Comparison of ENCODE assay signal across 8 cellular contexts in the genomic region with DNA sequence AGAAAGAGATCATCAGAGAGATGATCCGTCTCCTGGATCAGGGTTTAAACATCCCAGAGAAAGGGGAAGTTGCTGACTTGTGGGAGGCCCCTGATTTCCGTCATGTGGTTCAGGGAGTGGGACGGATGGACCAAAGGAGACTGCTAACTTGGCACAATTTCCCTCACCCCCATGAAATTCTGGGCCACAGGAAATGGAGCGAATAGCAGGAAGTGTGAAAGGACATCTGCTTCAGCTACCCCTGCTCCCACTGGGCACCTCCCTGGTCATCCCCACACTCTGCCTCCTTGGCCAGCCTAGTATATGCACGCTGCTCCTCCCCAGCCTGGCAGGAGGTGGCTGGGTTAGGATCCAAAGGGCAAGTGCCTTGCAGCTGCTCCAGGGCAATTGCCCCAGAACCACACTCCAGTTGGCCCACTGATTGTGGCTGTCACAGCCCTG. TPM values are rescaled to one million over a fixed set of nuclear protein-coding genes. Genes with fewer than 3 reads are reported as not detected.
A peak's percentile ranks its signal among the peaks of the same experiment; 100 is the strongest.
DNase-seq lines count a peak whose midpoint lies in the region; ATAC-seq, FAIRE-seq and TF ChIP-seq lines count a peak whose summit lies in the region.

No MANE protein-coding gene starts in this region.

- no peaks in the 10 kb centered on the region for H3K79me2 ChIP-seq in astrocyte (ENCODE audit: insufficient read depth, low read length)

- H3K9ac ChIP-seq in astrocyte (ENCODE audit: low read length) = no peak overlapping the region

- H3K4me1 ChIP-seq in astrocyte (ENCODE audit: insufficient read depth, low read length) (peaks cover 7% of the 10 kb centered on the region), mononuclear cell (ENCODE audit: insufficient read depth, low read length) (peaks cover 59% of the 10 kb centered on the region)

- ATAC-seq in HG03378 (IDR thresholded peaks at IDR 0.05; ENCODE audit: unreplicated experiment) = no peak

- H3K36me3 ChIP-seq in astrocyte (ENCODE audit: insufficient read depth, low read length) = no peaks in the 10 kb centered on the region

- H4K20me1 ChIP-seq in astrocyte (ENCODE audit: insufficient read depth, low read length) = no peaks in the 10 kb centered on the region

- in situ Hi-C loops in GM13976 (cut with MboI; ENCODE audit: low sequenced_read_pairs, unreplicated experiment) = loop anchor here (10.0 kb wide), 1 partner anchor 173 kb away; no protein-coding TSS in a partner anchor

- peaks cover 3% of the 10 kb centered on the region for H3K36me3 Mint-ChIP-seq in astrocyte (ENCODE audit: low read depth, unreplicated experiment)

- FAIRE-seq in astrocyte (lab: Jason Lieb, UNC) = no peak

- peak overlapping the region; percentile 85 for H3K4me3 ChIP-seq in Jurkat, Clone E6-1 (ENCODE audit: low read length)
- H3K4me3 ChIP-seq in astrocyte (ENCODE audit: insufficient read depth, low read depth, low read length) (no peak overlapping the region), mononuclear cell (ENCODE audit: low read length) (peak overlapping the region; percentile 93)

- TF ChIP-seq CTCF in astrocyte (IDR thresholded peaks at IDR 0.05; ENCODE audit: insufficient read depth, low read depth, low read length) (no peak), GM13976 (IDR thresholded peaks at IDR 0.05; ENCODE audit: borderline replicate concordance, control extremely low read depth, extremely low read depth, insufficient read depth, missing control alignments) (no peak)

- peaks cover 8% of the 10 kb centered on the region for H3K27me3 Mint-ChIP-seq in astrocyte (ENCODE audit: low read depth, unreplicated experiment)

- H3K4me2 ChIP-seq in astrocyte (ENCODE audit: low read length) = peak overlapping the region; percentile 92

- no peak overlapping the region for H3K27ac ChIP-seq in astrocyte (ENCODE audit: low read depth, low read length)

- no peak overlapping the region for H2AFZ ChIP-seq in astrocyte (ENCODE audit: low read depth, low read length)

- H3K27me3 ChIP-seq in astrocyte (ENCODE audit: insufficient read depth, low read length) (no peaks in the 10 kb centered on the region), mononuclear cell (ENCODE audit: insufficient read depth, low read length) (no peaks in the 10 kb centered on the region)

- peak overlapping the region; percentile 83 for H3K4me3 Mint-ChIP-seq in astrocyte (ENCODE audit: unreplicated experiment)

- no peaks in the 10 kb centered on the region for H3K9me3 Mint-ChIP-seq in astrocyte (ENCODE audit: unreplicated experiment)

- H3K9me3 ChIP-seq in astrocyte (ENCODE audit: insufficient read depth, low read depth, low read length) (no peaks in the 10 kb centered on the region), mononuclear cell (ENCODE audit: low read depth, low read length) (no peaks in the 10 kb centered on the region)

- H3K4me1 Mint-ChIP-seq in astrocyte (ENCODE audit: low read depth, unreplicated experiment) = peaks cover 4% of the 10 kb centered on the region

- no peak overlapping the region for H3K27ac Mint-ChIP-seq in astrocyte (ENCODE audit: unreplicated experiment)

- DNase-seq in AML-193 (lab: John Stamatoyannopoulos, UW) (peak; percentile 61 to 67), astrocyte (ENCODE audit: low read depth) (no peak), GM13976 (ENCODE audit: low spot score) (no peak), NCI-H2196 (lab: John Stamatoyannopoulos, UW; ENCODE audit: unreplicated experiment) (no peak)
- no peak for DNase-seq in Jurkat, Clone E6-1 (ENCODE audit: low read depth, low spot score)
- DNase-seq in activated CD4-positive, CD25-positive, alpha-beta regulatory T cell (lab: John Stamatoyannopoulos, UW) = no peak

RNA-seq across cellular contexts. Expression of a gene that starts 1.3 kb away (rescaled TPM):
- 199 TPM for polyA plus RNA-seq in Jurkat, Clone E6-1 (2012; ENCODE audit: insufficient read depth, insufficient read length)
- total RNA-seq in astrocyte (6.3 and 10.3 TPM in 2 replicates), mononuclear cell (201 TPM)

RNA-seq across cellular contexts. Expression of a gene that starts 7.8 kb away (rescaled TPM):
- polyA plus RNA-seq in Jurkat, Clone E6-1 (2012; ENCODE audit: insufficient read depth, insufficient read length) = 56.5 TPM
- total RNA-seq in astrocyte (51.6 and 52.7 TPM in 2 replicates), mononuclear cell (16.3 TPM)

RNA-seq across cellular contexts. Expression of a gene that starts 19.5 kb away (rescaled TPM):
- 54.2 TPM for polyA plus RNA-seq in Jurkat, Clone E6-1 (2012; ENCODE audit: insufficient read depth, insufficient read length)
- 8.5 and 9.9 TPM in 2 replicates for total RNA-seq in astrocyte
- total RNA-seq in mononuclear cell = 4.8 TPM

RNA-seq across cellular contexts. Expression of a gene that starts 27.9 kb away (rescaled TPM):
- polyA plus RNA-seq in Jurkat, Clone E6-1 (2012; ENCODE audit: insufficient read depth, insufficient read length) = not detected
- 0.09 and 0.12 TPM in 2 replicates for total RNA-seq in astrocyte
- 1.3 TPM for total RNA-seq in mononuclear cell

RNA-seq across cellular contexts. Expression of a gene that starts 28.0 kb away (rescaled TPM):
- polyA plus RNA-seq in Jurkat, Clone E6-1 (2012; ENCODE audit: insufficient read depth, insufficient read length) = 4.0 TPM
- total RNA-seq in astrocyte = 2.2 and 3.2 TPM in 2 replicates
- 32.6 TPM for total RNA-seq in mononuclear cell

Comparison
In these comparisons a context has a peak if more than half of its experiments do, and no peak if none do; other contexts are left out.
1. DNase-seq: peak in AML-193 (2 of 2); none in Jurkat, Clone E6-1 (single experiment), astrocyte (single experiment), activated CD4-positive, CD25-positive, alpha-beta regulatory T cell (0 of 4), GM13976 (single experiment) and NCI-H2196 (single experiment).
2. RNA of a gene that starts 1.3 kb away (total RNA-seq): 201 TPM in mononuclear cell (single experiment); 6.3 to 10.3 TPM in astrocyte; every median in the first group is over 10 times any median in the second.